20 cellular contexts compared by ENCODE assay signal in the genomic region with DNA sequence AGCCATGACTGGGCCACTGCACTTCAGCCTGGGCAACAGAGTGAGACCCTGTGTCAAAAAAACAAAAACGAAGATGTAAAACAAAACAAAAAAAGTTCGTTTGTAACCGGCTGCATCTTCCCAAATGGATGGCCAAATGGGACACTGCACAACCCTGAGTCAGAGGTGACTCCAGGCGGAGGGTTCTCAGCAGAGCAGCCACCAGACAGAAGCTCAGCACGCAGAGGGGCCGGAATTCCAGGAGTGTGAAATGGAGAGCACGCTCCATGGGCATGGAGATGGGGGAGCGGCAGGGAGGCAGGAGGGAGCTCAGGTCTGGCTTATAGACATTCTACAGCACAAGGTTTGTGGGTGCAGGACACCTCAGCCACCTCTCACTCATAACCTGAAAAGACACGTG.
A peak's percentile ranks its signal among the peaks of the same experiment; 100 is the strongest.
DNase-seq lines count a peak whose midpoint lies in the region; ATAC-seq and TF ChIP-seq lines count a peak whose summit lies in the region.
"Had no signal": no experiment of that assay in that cellular context is flagged by ENCODE, and none has a peak within 500 bp of the region (broad histone marks: within the 10 kb centered on the region; RNA-seq: fewer than 3 reads in every experiment).

No MANE protein-coding gene starts in this region.

- no peaks in the 10 kb centered on the region for H3K27me3 ChIP-seq in CD4-positive, CD25-positive, alpha-beta regulatory T cell (ENCODE audit: control insufficient read depth, insufficient read depth, low read length)
- no peaks in the 10 kb centered on the region for H3K27me3 ChIP-seq in GM23338 (ENCODE audit: insufficient read depth)
- H3K27me3 ChIP-seq in psoas muscle (ENCODE audit: insufficient read depth in 3 of 3, low read length in 2 of 3): no peaks in the 10 kb centered on the region
- H3K27me3 ChIP-seq: heart right ventricle had no signal

- peaks cover 11% of the 10 kb centered on the region for H3K36me3 Mint-ChIP-seq in CD4-positive, CD25-positive, alpha-beta regulatory T cell
- no peaks in the 10 kb centered on the region for H3K36me3 Mint-ChIP-seq in GM23338 (ENCODE audit: low read depth)
- no peaks in the 10 kb centered on the region for H3K36me3 Mint-ChIP-seq in glutamatergic neuron (ENCODE audit: unreplicated experiment)

- H3K4me3 ChIP-seq in CD4-positive, CD25-positive, alpha-beta regulatory T cell (ENCODE audit: low read depth, low read length): no peak overlapping the region
- H3K4me3 ChIP-seq in GM23338: no peak overlapping the region
- H3K4me3 ChIP-seq in psoas muscle: no peak overlapping the region
- H3K4me3 ChIP-seq: heart right ventricle had no signal

- H3F3A ChIP-seq in GM23338 (replicated peaks; ENCODE audit: low read depth): no peaks in the 10 kb centered on the region

- peaks cover 0 to 11% (median 3%) of the 10 kb centered on the region in 4 donors for H3K4me1 Mint-ChIP-seq in CD4-positive, CD25-positive, alpha-beta regulatory T cell
- H3K4me1 Mint-ChIP-seq in GM23338 (no peaks in the 10 kb centered on the region; the same call in 2 of the 3 replicates), glutamatergic neuron (ENCODE audit: low read depth, unreplicated experiment) (peaks cover 25% of the 10 kb centered on the region)

- no peaks in the 10 kb centered on the region for H3K9me3 ChIP-seq in CD4-positive, CD25-positive, alpha-beta regulatory T cell (ENCODE audit: control insufficient read depth in 2 of 2, low read length in 2 of 2)
- H3K9me3 ChIP-seq in psoas muscle: no peaks in the 10 kb centered on the region
- H3K9me3 ChIP-seq: heart right ventricle had no signal

- H3K4me1 ChIP-seq in CD4-positive, CD25-positive, alpha-beta regulatory T cell (ENCODE audit: control insufficient read depth, insufficient read depth, low read length, poor library complexity, severe bottlenecking): no peaks in the 10 kb centered on the region
- no peaks in the 10 kb centered on the region for H3K4me1 ChIP-seq in GM23338 (ENCODE audit: insufficient read depth)
- peaks cover 16% of the 10 kb centered on the region for H3K4me1 ChIP-seq in psoas muscle

- H3K36me3 ChIP-seq in CD4-positive, CD25-positive, alpha-beta regulatory T cell (ENCODE audit: control insufficient read depth, insufficient read depth, low read length): no peaks in the 10 kb centered on the region
- H3K36me3 ChIP-seq in GM23338 (ENCODE audit: insufficient read depth) (no peaks in the 10 kb centered on the region), psoas muscle (ENCODE audit: insufficient read depth in 1 of 2, low read depth in 1 of 2) (no peaks in the 10 kb centered on the region)

- H3K27ac Mint-ChIP-seq in CD4-positive, CD25-positive, alpha-beta regulatory T cell: peak overlapping the region; percentile 31 to 58 (median 32)
- H3K27ac Mint-ChIP-seq in GM23338 (peak overlapping the region; percentile 26; the same call in 1 of the 2 replicates), glutamatergic neuron (ENCODE audit: unreplicated experiment) (peak overlapping the region; percentile 60)
- H3K27ac Mint-ChIP-seq: activated naive CD8-positive, alpha-beta T cell treated with anti-CD3 and anti-CD28 coated beads, Interleukin-2, amount 50 U/mL, for 24 hours; activated T-cell treated with anti-CD3 and anti-CD28 coated beads, Interleukin-2, amount 50 U/mL, for 24 hours had no signal

- DNase-seq in CD4-positive, CD25-positive, alpha-beta regulatory T cell: no peak
- no peak for DNase-seq in GM23338 (ENCODE audit: low spot score)
- no peak for DNase-seq in glutamatergic neuron
- DNase-seq in psoas muscle: peak; percentile 2 to 23
- DNase-seq in hepatic stellate cell (ENCODE audit: low spot score): no peak
- no peak for DNase-seq in NOMO-1 treated with DMSO at 0.1 percent for 48 hours (lab: John Stamatoyannopoulos, UW; ENCODE audit: unreplicated experiment)
- no peak for DNase-seq in amniotic stem cell (lab: John Stamatoyannopoulos, UW)
- DNase-seq: activated CD4-positive, alpha-beta T cell treated with anti-CD3 and anti-CD28 coated beads, Interleukin-2, amount 50 U/mL, for 48 hours; activated naive CD8-positive, alpha-beta T cell treated with anti-CD3 and anti-CD28 coated beads, Interleukin-2, amount 50 U/mL, for 24 hours; activated T-cell treated with anti-CD3 and anti-CD28 coated beads, Interleukin-2, amount 50 U/mL, for 24 hours; C1 segment of cervical spinal cord; DMS53; mesenchymal stem cell; NCI-H1105 treated with DMSO at 0.1 percent for 48 hours; NCI-H2107; NCI-H524; SHP77 treated with DMSO at 0.1 percent for 48 hours; stimulated activated CD4-positive, alpha-beta T cell treated with anti-CD3 and anti-CD28 coated beads, Interleukin-4, amount 100 ng/mL, for 1 hour; substantia nigra had no signal

- H3K9me2 ChIP-seq in GM23338 (ENCODE audit: insufficient read depth): no peaks in the 10 kb centered on the region

- WGBS in psoas muscle, 3 donors: 93 to 96% (median 95%) methylated on average over 9 of the region's 9 CpGs

- 0 out of 2 replicates have a peak, but pooled peaks cover 5% of the 10 kb centered on the region for H4K20me1 ChIP-seq in GM23338 (replicated peaks; ENCODE audit: insufficient read depth)

- no peak overlapping the region for H2AFZ ChIP-seq in GM23338

- H3K9me3 Mint-ChIP-seq in CD4-positive, CD25-positive, alpha-beta regulatory T cell: peaks cover 0 to 2% (median 0%) of the 10 kb centered on the region in 7 donors
- H3K9me3 Mint-ChIP-seq in GM23338 (no peaks in the 10 kb centered on the region), glutamatergic neuron (ENCODE audit: unreplicated experiment) (peaks cover 13% of the 10 kb centered on the region)
- H3K9me3 Mint-ChIP-seq: activated naive CD8-positive, alpha-beta T cell treated with anti-CD3 and anti-CD28 coated beads, Interleukin-2, amount 50 U/mL, for 24 hours; activated T-cell treated with anti-CD3 and anti-CD28 coated beads, Interleukin-2, amount 50 U/mL, for 24 hours had no signal

- TF ChIP-seq CTCF in GM23338 (conservative IDR thresholded peaks at IDR 0.05; ENCODE audit: low read depth in 2 of 2) (no peak), glutamatergic neuron (IDR thresholded peaks at IDR 0.05; ENCODE audit: partially characterized antibody, unreplicated experiment) (no peak), psoas muscle (IDR thresholded peaks at IDR 0.05) (no peak)

- H3K4me2 ChIP-seq in GM23338: no peak overlapping the region

- intact Hi-C loops in psoas muscle (cut with DNase I): no loop called here

- no peak overlapping the region for H3K4me3 Mint-ChIP-seq in CD4-positive, CD25-positive, alpha-beta regulatory T cell
- H3K4me3 Mint-ChIP-seq in GM23338 (no peak overlapping the region), glutamatergic neuron (ENCODE audit: unreplicated experiment) (peak overlapping the region; percentile 53)
- H3K4me3 Mint-ChIP-seq: activated naive CD8-positive, alpha-beta T cell treated with anti-CD3 and anti-CD28 coated beads, Interleukin-2, amount 50 U/mL, for 24 hours; activated T-cell treated with anti-CD3 and anti-CD28 coated beads, Interleukin-2, amount 50 U/mL, for 24 hours had no signal

- no peaks in the 10 kb centered on the region for H3K27me3 Mint-ChIP-seq in CD4-positive, CD25-positive, alpha-beta regulatory T cell
- H3K27me3 Mint-ChIP-seq in GM23338 (ENCODE audit: insufficient read depth, low read depth, poor library complexity): peaks cover 8% of the 10 kb centered on the region
- H3K27me3 Mint-ChIP-seq in glutamatergic neuron (ENCODE audit: unreplicated experiment): peaks cover 7% of the 10 kb centered on the region
- H3K27me3 Mint-ChIP-seq: activated naive CD8-positive, alpha-beta T cell treated with anti-CD3 and anti-CD28 coated beads, Interleukin-2, amount 50 U/mL, for 24 hours; activated T-cell treated with anti-CD3 and anti-CD28 coated beads, Interleukin-2, amount 50 U/mL, for 24 hours had no signal

- H3K79me2 ChIP-seq in GM23338 (replicated peaks; ENCODE audit: insufficient read depth): 0 out of 2 replicates have a peak, but pooled peaks cover 2% of the 10 kb centered on the region

- H3K27ac ChIP-seq in CD4-positive, CD25-positive, alpha-beta regulatory T cell (ENCODE audit: insufficient read depth, low read length, poor library complexity, severe bottlenecking): no peak overlapping the region
- 0 out of 2 replicates have a peak overlapping the region, but pooled peaks have one; percentile 50 for H3K27ac ChIP-seq in GM23338 (ENCODE audit: low read depth)
- no peak overlapping the region for H3K27ac ChIP-seq in psoas muscle
- H3K27ac ChIP-seq: heart right ventricle had no signal

- no peak for ATAC-seq in CD4-positive, CD25-positive, alpha-beta regulatory T cell (ENCODE audit: low read depth in 2 of 2)
- ATAC-seq in GM23338 (no peak), psoas muscle (no peak)
- ATAC-seq: activated naive CD8-positive, alpha-beta T cell treated with anti-CD3 and anti-CD28 coated beads, Interleukin-2, amount 50 U/mL, for 24 hours; heart right ventricle had no signal

TF ChIP-seq in GM23338, 12 proteins besides CTCF, POLR2A, EP300 and RAD21 (continues in another document):
- no peak for TF ChIP-seq REST (IDR thresholded peaks at IDR 0.05; ENCODE audit: unreplicated experiment)
- TF ChIP-seq ZNF114 (CRISPR knock-in tag; IDR thresholded peaks at IDR 0.05): no peak
- no peak for TF ChIP-seq CREB1 (CRISPR knock-in tag; IDR thresholded peaks at IDR 0.05; ENCODE audit: low read depth)
- TF ChIP-seq EZH2phosphoT487 (IDR thresholded peaks at IDR 0.05; ENCODE audit: unreplicated experiment): no peak
- TF ChIP-seq POLR2AphosphoS5 (IDR thresholded peaks at IDR 0.05; ENCODE audit: low read depth): no peak

Comparison
In these comparisons a context has a peak if more than half of its experiments do, and no peak if none do; other contexts are left out.
1. DNase-seq: peak in psoas muscle (2 of 2); none in CD4-positive, CD25-positive, alpha-beta regulatory T cell (0 of 3), GM23338 (single experiment), glutamatergic neuron (single experiment), hepatic stellate cell (single experiment), NOMO-1 treated with DMSO at 0.1 percent for 48 hours (single experiment) and amniotic stem cell (single experiment).
2. Peak in every context shown above with its lines, with median percentiles within 50 percentile points of each other: H3K27ac Mint-ChIP-seq.